Comparison of ENCODE assay signal across 21 cellular contexts in genomic region chr9:35076848-35077247, GRCh38. TPM values are rescaled to one million over a fixed set of nuclear protein-coding genes. Genes with fewer than 3 reads are reported as not detected.
A peak's percentile ranks its signal among the peaks of the same experiment; 100 is the strongest.
DNase-seq lines count a peak whose midpoint lies in the region; ATAC-seq lines count a peak whose summit lies in the region.
"Had no signal": no experiment of that assay in that cellular context is flagged by ENCODE, and none has a peak within 500 bp of the region (broad histone marks: within the 10 kb centered on the region; RNA-seq: fewer than 3 reads in every experiment).

No MANE protein-coding gene starts in this region.

- POLR2A ChIA-PET in activated CD4-positive, alpha-beta T cell treated with anti-CD3 and anti-CD28 coated beads, Interleukin-2, amount 10 ng/mL, durations not matched to agents 7 days and 5 days (lab: Charles Lee): interaction anchor here (0.5 kb wide), 1 partner anchor 1032 kb away, joined by 3 read pairs; no protein-coding TSS in a partner anchor
- POLR2A ChIA-PET in activated CD4-positive, alpha-beta memory T cell treated with anti-CD3 and anti-CD28 coated beads for 36 hours (lab: Charles Lee): interaction anchor here (0.5 to 1.5 kb wide), 2 partner anchors 27 to 578 kb away, joined by 3 to 4 read pairs; no protein-coding TSS in a partner anchor

- no peak overlapping the region for H3K27ac Mint-ChIP-seq in activated CD4-positive, alpha-beta T cell treated with anti-CD3 and anti-CD28 coated beads, Interleukin-2, amount 10 ng/mL, durations not matched to agents 7 days and 5 days
- no peak overlapping the region for H3K27ac Mint-ChIP-seq in activated CD4-positive, alpha-beta memory T cell treated with anti-CD3 and anti-CD28 coated beads for 36 hours
- H3K27ac Mint-ChIP-seq in stimulated activated naive B cell treated with anti-CD40 and anti-IgM and Interleukin-4, amounts not matched to agents 10 μg/mL and 1 μg/mL and 100 μg/mL, for 72 hours: no peak overlapping the region
- H3K27ac Mint-ChIP-seq: HFFc6 had no signal

- H3K36me3 Mint-ChIP-seq in activated CD4-positive, alpha-beta T cell treated with anti-CD3 and anti-CD28 coated beads, Interleukin-2, amount 10 ng/mL, durations not matched to agents 7 days and 5 days (ENCODE audit: low read depth): peaks cover 42% of the 10 kb centered on the region
- H3K36me3 Mint-ChIP-seq in activated CD4-positive, alpha-beta memory T cell treated with anti-CD3 and anti-CD28 coated beads for 36 hours: peaks cover 44% of the 10 kb centered on the region
- peaks cover 21 to 44% of the 10 kb centered on the region in 2 donors for H3K36me3 Mint-ChIP-seq in stimulated activated naive B cell treated with anti-CD40 and anti-IgM and Interleukin-4, amounts not matched to agents 10 μg/mL and 1 μg/mL and 100 μg/mL, for 72 hours

- ATAC-seq in stimulated activated naive B cell treated with anti-CD40 and anti-IgM and Interleukin-4, amounts not matched to agents 10 μg/mL and 1 μg/mL and 100 μg/mL, for 72 hours (replicated peaks): no peak
- ATAC-seq in HG03139 (IDR thresholded peaks at IDR 0.05; ENCODE audit: unreplicated experiment): no peak
- ATAC-seq in HG02588 (IDR thresholded peaks at IDR 0.05; ENCODE audit: unreplicated experiment): no peak
- ATAC-seq: Right ventricle myocardium inferior had no signal

- CTCF ChIA-PET in activated CD4-positive, alpha-beta T cell treated with anti-CD3 and anti-CD28 coated beads, Interleukin-2, amount 10 ng/mL, durations not matched to agents 7 days and 5 days (lab: Charles Lee): interaction anchor here (1.2 to 8.1 kb wide), 5 partner anchors 18 to 527 kb away, joined by 3 to 95 read pairs (median 4); partner anchors contain the start of genes ATOSB, PIGO and STOML2
- CTCF ChIA-PET in activated CD4-positive, alpha-beta memory T cell treated with anti-CD3 and anti-CD28 coated beads for 36 hours (lab: Charles Lee): interaction anchor here (4.4 kb wide), 1 partner anchor 19 kb away, joined by 40 read pairs; the partner anchor contains the start of gene PIGO

- peak overlapping the region; percentile 97 for H3K4me3 Mint-ChIP-seq in activated CD4-positive, alpha-beta T cell treated with anti-CD3 and anti-CD28 coated beads, Interleukin-2, amount 10 ng/mL, durations not matched to agents 7 days and 5 days
- peak overlapping the region; percentile 92 for H3K4me3 Mint-ChIP-seq in activated CD4-positive, alpha-beta memory T cell treated with anti-CD3 and anti-CD28 coated beads for 36 hours
- H3K4me3 Mint-ChIP-seq in stimulated activated naive B cell treated with anti-CD40 and anti-IgM and Interleukin-4, amounts not matched to agents 10 μg/mL and 1 μg/mL and 100 μg/mL, for 72 hours: no peak overlapping the region

- no peak for DNase-seq in activated CD4-positive, alpha-beta T cell treated with anti-CD3 and anti-CD28 coated beads, Interleukin-2, amount 10 ng/mL, durations not matched to agents 7 days and 5 days
- no peak for DNase-seq in activated CD4-positive, alpha-beta T cell treated with anti-CD3 and anti-CD28 coated beads, Interleukin-2, amount 50 U/mL, for 4 hours
- DNase-seq in activated CD4-positive, alpha-beta memory T cell treated with anti-CD3 and anti-CD28 coated beads for 36 hours: no peak
- peak; percentile 45 for DNase-seq in mesenteric fat pad (ENCODE audit: low spot score)
- peak; percentile 19 for DNase-seq in posterior vena cava (ENCODE audit: low spot score)
- no peak for DNase-seq in stimulated activated naive B cell treated with anti-CD40 and anti-IgM and Interleukin-4, amounts not matched to agents 10 μg/mL and 1 μg/mL and 100 μg/mL, for 72 hours
- DNase-seq: CD4-positive, CD25-positive, alpha-beta regulatory T cell; DMS53; HFFc6; IMR-90; KG1; MM.1S; NCI-H2029 treated with DMSO at 0.1 percent for 48 hours; NCI-H446 treated with DMSO at 0.1 percent for 48 hours; NCI-H526; NCI-H82; PC-9; SJCRH30 had no signal

- no peaks in the 10 kb centered on the region for H3K27me3 Mint-ChIP-seq in activated CD4-positive, alpha-beta T cell treated with anti-CD3 and anti-CD28 coated beads, Interleukin-2, amount 10 ng/mL, durations not matched to agents 7 days and 5 days
- peaks cover 2% of the 10 kb centered on the region for H3K27me3 Mint-ChIP-seq in activated CD4-positive, alpha-beta memory T cell treated with anti-CD3 and anti-CD28 coated beads for 36 hours
- H3K27me3 Mint-ChIP-seq in stimulated activated naive B cell treated with anti-CD40 and anti-IgM and Interleukin-4, amounts not matched to agents 10 μg/mL and 1 μg/mL and 100 μg/mL, for 72 hours: no peaks in the 10 kb centered on the region
- H3K27me3 Mint-ChIP-seq: CD4-positive, CD25-positive, alpha-beta regulatory T cell had no signal

- intact Hi-C loops in activated CD4-positive, alpha-beta memory T cell treated with anti-CD3 and anti-CD28 coated beads for 36 hours (cut with micrococcal nuclease): loop anchor here (10.0 kb wide), 1 partner anchor 658 kb away; the partner anchor contains the start of genes CREB3 and TLN1
- intact Hi-C loops in posterior vena cava (cut with DNase I): no loop called here

- H3K9me3 Mint-ChIP-seq in activated CD4-positive, alpha-beta T cell treated with anti-CD3 and anti-CD28 coated beads, Interleukin-2, amount 10 ng/mL, durations not matched to agents 7 days and 5 days: no peaks in the 10 kb centered on the region
- no peaks in the 10 kb centered on the region for H3K9me3 Mint-ChIP-seq in activated CD4-positive, alpha-beta memory T cell treated with anti-CD3 and anti-CD28 coated beads for 36 hours
- H3K9me3 Mint-ChIP-seq in stimulated activated naive B cell treated with anti-CD40 and anti-IgM and Interleukin-4, amounts not matched to agents 10 μg/mL and 1 μg/mL and 100 μg/mL, for 72 hours: no peaks in the 10 kb centered on the region
- H3K9me3 Mint-ChIP-seq: CD4-positive, CD25-positive, alpha-beta regulatory T cell; HFFc6 had no signal

- H3K4me1 Mint-ChIP-seq in activated CD4-positive, alpha-beta T cell treated with anti-CD3 and anti-CD28 coated beads, Interleukin-2, amount 10 ng/mL, durations not matched to agents 7 days and 5 days: peaks cover 51% of the 10 kb centered on the region
- peaks cover 32% of the 10 kb centered on the region for H3K4me1 Mint-ChIP-seq in activated CD4-positive, alpha-beta memory T cell treated with anti-CD3 and anti-CD28 coated beads for 36 hours (ENCODE audit: low read depth)
- peaks cover 29 to 58% of the 10 kb centered on the region in 2 donors for H3K4me1 Mint-ChIP-seq in stimulated activated naive B cell treated with anti-CD40 and anti-IgM and Interleukin-4, amounts not matched to agents 10 μg/mL and 1 μg/mL and 100 μg/mL, for 72 hours

RNA-seq across cellular contexts. Expression of gene FANCG, which starts 2.9 kb away (rescaled TPM):
- total RNA-seq in activated CD4-positive, alpha-beta T cell treated with anti-CD3 and anti-CD28 coated beads, Interleukin-2, amount 10 ng/mL, durations not matched to agents 7 days and 5 days: 100 to 1,000 TPM; 117 to 123 TPM
- 100 to 1,000 TPM; 103 to 107 TPM for total RNA-seq in activated CD4-positive, alpha-beta memory T cell treated with anti-CD3 and anti-CD28 coated beads for 36 hours
- total RNA-seq in mesenteric fat pad: 11.3 TPM
- 1 to 10 TPM; 8.0 to 8.9 TPM for total RNA-seq in posterior vena cava

RNA-seq across cellular contexts. Expression of gene VCP, which starts 4.4 kb away (rescaled TPM):
- total RNA-seq in activated CD4-positive, alpha-beta T cell treated with anti-CD3 and anti-CD28 coated beads, Interleukin-2, amount 10 ng/mL, durations not matched to agents 7 days and 5 days: 100 to 1,000 TPM; 189 to 238 TPM
- 100 to 1,000 TPM; 283 to 292 TPM for total RNA-seq in activated CD4-positive, alpha-beta memory T cell treated with anti-CD3 and anti-CD28 coated beads for 36 hours
- total RNA-seq in mesenteric fat pad: 280 TPM
- 100 to 1,000 TPM; 138 to 179 TPM for total RNA-seq in posterior vena cava

RNA-seq across cellular contexts. Expression of gene PIGO, which starts 19.5 kb away (rescaled TPM):
- 10 to 100 TPM; 22.0 to 29.0 TPM for total RNA-seq in activated CD4-positive, alpha-beta T cell treated with anti-CD3 and anti-CD28 coated beads, Interleukin-2, amount 10 ng/mL, durations not matched to agents 7 days and 5 days
- 10 to 100 TPM; 19.3 to 20.9 TPM for total RNA-seq in activated CD4-positive, alpha-beta memory T cell treated with anti-CD3 and anti-CD28 coated beads for 36 hours
- total RNA-seq in mesenteric fat pad: 15.2 TPM
- 10 to 100 TPM; 11.8 to 15.3 TPM for total RNA-seq in posterior vena cava

RNA-seq across cellular contexts. Expression of gene STOML2, which starts 26.1 kb away (rescaled TPM):
- 100 to 1,000 TPM; 104 to 108 TPM for total RNA-seq in activated CD4-positive, alpha-beta T cell treated with anti-CD3 and anti-CD28 coated beads, Interleukin-2, amount 10 ng/mL, durations not matched to agents 7 days and 5 days
- 100 to 1,000 TPM; 162 TPM for total RNA-seq in activated CD4-positive, alpha-beta memory T cell treated with anti-CD3 and anti-CD28 coated beads for 36 hours
- 95.4 TPM for total RNA-seq in mesenteric fat pad
- total RNA-seq in posterior vena cava: 10 to 100 TPM; 67.9 to 71.6 TPM

RNA-seq across cellular contexts. Expression of gene ATOSB, which starts 38.8 kb away (rescaled TPM):
- 10 to 100 TPM; 15.6 to 17.6 TPM for total RNA-seq in activated CD4-positive, alpha-beta T cell treated with anti-CD3 and anti-CD28 coated beads, Interleukin-2, amount 10 ng/mL, durations not matched to agents 7 days and 5 days
- total RNA-seq in activated CD4-positive, alpha-beta memory T cell treated with anti-CD3 and anti-CD28 coated beads for 36 hours: 1 to 10 TPM; 9.1 to 9.6 TPM
- total RNA-seq in mesenteric fat pad (27.7 TPM), posterior vena cava (10 to 100 TPM; 21.6 to 26.5 TPM)

Comparison
In these comparisons a context has a peak if more than half of its experiments do, and no peak if none do; other contexts are left out.
1. DNase-seq: peak in mesenteric fat pad (single experiment) and posterior vena cava (single experiment); none in activated CD4-positive, alpha-beta T cell treated with anti-CD3 and anti-CD28 coated beads, Interleukin-2, amount 10 ng/mL, durations not matched to agents 7 days and 5 days (single experiment), activated CD4-positive, alpha-beta T cell treated with anti-CD3 and anti-CD28 coated beads, Interleukin-2, amount 50 U/mL, for 4 hours (0 of 2), activated CD4-positive, alpha-beta memory T cell treated with anti-CD3 and anti-CD28 coated beads for 36 hours (single experiment) and stimulated activated naive B cell treated with anti-CD40 and anti-IgM and Interleukin-4, amounts not matched to agents 10 μg/mL and 1 μg/mL and 100 μg/mL, for 72 hours (single experiment).
2. H3K4me3 Mint-ChIP-seq: peak in activated CD4-positive, alpha-beta T cell treated with anti-CD3 and anti-CD28 coated beads, Interleukin-2, amount 10 ng/mL, durations not matched to agents 7 days and 5 days (single experiment) and activated CD4-positive, alpha-beta memory T cell treated with anti-CD3 and anti-CD28 coated beads for 36 hours (single experiment); none in stimulated activated naive B cell treated with anti-CD40 and anti-IgM and Interleukin-4, amounts not matched to agents 10 μg/mL and 1 μg/mL and 100 μg/mL, for 72 hours (0 of 2).